1 cellular context compared by ENCODE assay signal in genomic region chr6:132198896-132199295, GRCh38.
TF ChIP-seq lines count a peak whose summit lies in the region.

No MANE protein-coding gene starts in this region.

TF ChIP-seq in IMR-90, 13 proteins besides CTCF, POLR2A, EP300 and RAD21:
- peak; percentile 43; the same call in 1 of the 2 replicates for TF ChIP-seq USF2 (IDR thresholded peaks at IDR 0.05; ENCODE audit: low read depth, low read length)
- TF ChIP-seq SMC3 (IDR thresholded peaks at IDR 0.05; ENCODE audit: low read depth, low read length), result no peak
TF ChIP-seq in IMR-90: peak in this region for 1.
